Comparison of ENCODE assay signal across 1 cellular context in genomic region chr22:50528682-50529415, GRCh38.
TF ChIP-seq lines count a peak whose summit lies in the region.

No MANE protein-coding gene starts in this region.

TF ChIP-seq in GM23338, 12 proteins besides CTCF, POLR2A, EP300 and RAD21 (continued from another document):
- no peak for TF ChIP-seq ETS1 (IDR thresholded peaks at IDR 0.05)
- no peak for TF ChIP-seq ZNF114 (CRISPR knock-in tag; IDR thresholded peaks at IDR 0.05)
- TF ChIP-seq EZH2 (IDR thresholded peaks at IDR 0.05; ENCODE audit: low read depth, unreplicated experiment): no peak
- TF ChIP-seq ZNF331 (CRISPR knock-in tag; IDR thresholded peaks at IDR 0.05; ENCODE audit: low read depth): no peak
